14 cellular contexts compared by ENCODE assay signal in the genomic region with DNA sequence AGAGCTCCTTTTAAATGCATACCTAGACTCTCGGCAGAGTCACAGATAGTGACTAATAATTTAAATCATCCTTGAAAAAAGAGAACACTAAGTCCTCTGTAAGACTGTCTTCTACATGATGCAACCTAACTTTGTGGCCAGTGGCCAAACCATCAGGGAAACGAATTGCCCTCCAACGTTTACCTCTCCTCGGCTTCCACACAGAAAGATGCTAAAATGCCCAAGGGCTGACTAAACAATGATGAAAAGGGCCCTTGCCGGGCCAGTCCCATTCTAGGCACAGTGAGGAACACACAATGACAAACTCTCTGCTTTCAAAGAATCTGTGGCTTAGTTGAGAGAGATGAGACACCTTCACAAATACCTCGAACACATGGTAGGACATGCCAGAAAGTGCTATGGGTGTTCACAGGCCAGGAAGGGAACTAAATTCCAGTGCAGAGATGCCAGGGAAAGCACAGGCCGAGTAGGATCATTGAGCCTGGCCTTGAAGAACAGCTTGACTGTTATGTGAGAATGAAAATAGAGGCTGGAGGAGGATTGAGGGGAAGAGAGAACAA. TPM values are rescaled to one million over a fixed set of nuclear protein-coding genes. Genes with fewer than 3 reads are reported as not detected.
A peak's percentile ranks its signal among the peaks of the same experiment; 100 is the strongest.
DNase-seq lines count a peak whose midpoint lies in the region; ATAC-seq and TF ChIP-seq lines count a peak whose summit lies in the region.
"Had no signal": no experiment of that assay in that cellular context is flagged by ENCODE, and none has a peak within 500 bp of the region (broad histone marks: within the 10 kb centered on the region; RNA-seq: fewer than 3 reads in every experiment).

No MANE protein-coding gene starts in this region.

- peaks cover 2 to 6% of the 10 kb centered on the region in 2 donors for H3K4me1 ChIP-seq in left lung
- H3K4me1 ChIP-seq: right atrium auricular region had no signal

- no peaks in the 10 kb centered on the region for H3K27me3 ChIP-seq in left lung
- H3K27me3 ChIP-seq: right atrium auricular region had no signal

- H3K4me3 ChIP-seq in cardiac fibroblast (replicated peaks in 1 of 2; ENCODE audit: low read depth in 2 of 2, low read length in 2 of 2) (no peak overlapping the region), left lung (no peak overlapping the region)
- H3K4me3 ChIP-seq: lung, right atrium auricular region had no signal

- H3K27ac ChIP-seq in left lung: peak overlapping the region; percentile 50 to 66
- H3K27ac ChIP-seq: right atrium auricular region had no signal

- no peaks in the 10 kb centered on the region for H3K9me3 ChIP-seq in left lung
- H3K9me3 ChIP-seq: right atrium auricular region had no signal

- H3K27me3 Mint-ChIP-seq in T-helper 2 cell treated with Interferon-gamma antibody and Interleukin-4, amounts not matched to agents 5 μg/mL and 100 μg/mL, for 36 hours (ENCODE audit: low read depth): no peaks in the 10 kb centered on the region
- H3K27me3 Mint-ChIP-seq: activated CD4-positive, alpha-beta memory T cell treated with anti-CD3 and anti-CD28 coated beads, Interleukin-2, amount 10 ng/mL, durations not matched to agents 7 days and 5 days; activated naive CD8-positive, alpha-beta T cell treated with anti-CD3 and anti-CD28 coated beads, Interleukin-2, amount 50 U/mL, for 24 hours; CD4-positive, CD25-positive, alpha-beta regulatory T cell had no signal

- H3K9me3 Mint-ChIP-seq in T-helper 2 cell treated with Interferon-gamma antibody and Interleukin-4, amounts not matched to agents 5 μg/mL and 100 μg/mL, for 36 hours: no peaks in the 10 kb centered on the region
- H3K9me3 Mint-ChIP-seq: activated CD4-positive, alpha-beta memory T cell treated with anti-CD3 and anti-CD28 coated beads, Interleukin-2, amount 10 ng/mL, durations not matched to agents 7 days and 5 days; activated naive CD8-positive, alpha-beta T cell treated with anti-CD3 and anti-CD28 coated beads, Interleukin-2, amount 50 U/mL, for 24 hours; CD4-positive, CD25-positive, alpha-beta regulatory T cell had no signal

- H3K4me1 Mint-ChIP-seq in T-helper 2 cell treated with Interferon-gamma antibody and Interleukin-4, amounts not matched to agents 5 μg/mL and 100 μg/mL, for 36 hours (ENCODE audit: low read depth): peaks cover 3% of the 10 kb centered on the region
- H3K4me1 Mint-ChIP-seq: CD4-positive, CD25-positive, alpha-beta regulatory T cell had no signal

- intact Hi-C loops in left lung (cut with DNase I): no loop called here

- no peak overlapping the region for H3K27ac Mint-ChIP-seq in T-helper 2 cell treated with Interferon-gamma antibody and Interleukin-4, amounts not matched to agents 5 μg/mL and 100 μg/mL, for 36 hours
- H3K27ac Mint-ChIP-seq: activated CD4-positive, alpha-beta memory T cell treated with anti-CD3 and anti-CD28 coated beads, Interleukin-2, amount 10 ng/mL, durations not matched to agents 7 days and 5 days; activated naive CD8-positive, alpha-beta T cell treated with anti-CD3 and anti-CD28 coated beads, Interleukin-2, amount 50 U/mL, for 24 hours had no signal

- H3K36me3 Mint-ChIP-seq in T-helper 2 cell treated with Interferon-gamma antibody and Interleukin-4, amounts not matched to agents 5 μg/mL and 100 μg/mL, for 36 hours (ENCODE audit: low read depth): peaks cover 45% of the 10 kb centered on the region

- TF ChIP-seq CTCF in cardiac fibroblast (IDR thresholded peaks at IDR 0.05; ENCODE audit: low read depth, low read length): no peak
- TF ChIP-seq CTCF in left lung (IDR thresholded peaks at IDR 0.05): no peak

- H3K36me3 ChIP-seq in left lung: peaks cover 9 to 78% of the 10 kb centered on the region in 2 donors

- H3K4me3 Mint-ChIP-seq in T-helper 2 cell treated with Interferon-gamma antibody and Interleukin-4, amounts not matched to agents 5 μg/mL and 100 μg/mL, for 36 hours: no peak overlapping the region
- H3K4me3 Mint-ChIP-seq: activated CD4-positive, alpha-beta memory T cell treated with anti-CD3 and anti-CD28 coated beads, Interleukin-2, amount 10 ng/mL, durations not matched to agents 7 days and 5 days; activated naive CD8-positive, alpha-beta T cell treated with anti-CD3 and anti-CD28 coated beads, Interleukin-2, amount 50 U/mL, for 24 hours; CD4-positive, CD25-positive, alpha-beta regulatory T cell had no signal

- ATAC-seq in left lung (peak; percentile 78), HG03108 (IDR thresholded peaks at IDR 0.05; ENCODE audit: unreplicated experiment) (no peak)
- ATAC-seq: activated naive CD8-positive, alpha-beta T cell treated with anti-CD3 and anti-CD28 coated beads, Interleukin-2, amount 50 U/mL, for 24 hours had no signal

- DNase-seq in AG08395 (ENCODE audit: low spot score) (peak; percentile 67), HT1080 (ENCODE audit: low read depth) (peak; percentile 95), cardiac fibroblast (ENCODE audit: low read depth in 2 of 2) (peak; percentile 71 to 95), left lung (no peak), NCI-H146 (lab: John Stamatoyannopoulos, UW) (no peak)
- no peak for DNase-seq in activated effector memory CD4-positive, alpha-beta T cell treated with Interleukin-2 at 50 U/mL for 16 hours
- DNase-seq in T-helper 2 cell treated with Interferon-gamma antibody and Interleukin-4, amounts not matched to agents 5 μg/mL and 100 μg/mL, for 36 hours (ENCODE audit: low spot score): no peak
- DNase-seq: activated CD4-positive, alpha-beta memory T cell treated with anti-CD3 and anti-CD28 coated beads, Interleukin-2, amount 10 ng/mL, durations not matched to agents 7 days and 5 days; activated naive CD8-positive, alpha-beta T cell treated with anti-CD3 and anti-CD28 coated beads, Interleukin-2, amount 50 U/mL, for 24 hours; CD4-positive, CD25-positive, alpha-beta regulatory T cell; NCI-H446 had no signal

RNA-seq across cellular contexts. Expression of a gene that starts 35.3 kb away (rescaled TPM):
- total RNA-seq in HT1080 (2014; rRNA removed; shearing (Covaris generic)): 0.32 and 0.33 TPM in 2 replicates
- 0.10 and 0.12 TPM in 2 replicates for polyA plus RNA-seq in HT1080 (2015; cell fraction: cytosol; rRNA removed)
- 1.2 and 1.6 TPM in 2 replicates for polyA plus RNA-seq in HT1080 (2015; cell fraction: nucleus; rRNA removed)
- total RNA-seq in left lung: 10 to 100 TPM; 12.3 to 13.8 TPM

RNA-seq across cellular contexts. Expression of a gene that starts 48.8 kb away (rescaled TPM):
- total RNA-seq in HT1080 (2014; rRNA removed; shearing (Covaris generic)): 14.0 and 14.2 TPM in 2 replicates
- polyA plus RNA-seq in HT1080 (2015; cell fraction: cytosol; rRNA removed): 10.1 and 11.2 TPM in 2 replicates
- polyA plus RNA-seq in HT1080 (2015; cell fraction: nucleus; rRNA removed): 27.9 TPM in 2 replicates
- total RNA-seq in left lung: 10 to 100 TPM; 15.8 to 18.6 TPM

RNA-seq across cellular contexts. Expression of a gene that starts 49.2 kb away (rescaled TPM):
- total RNA-seq in HT1080 (2014; rRNA removed; shearing (Covaris generic)): 108 and 116 TPM in 2 replicates
- polyA plus RNA-seq in HT1080 (2015; cell fraction: cytosol; rRNA removed): 221 and 347 TPM in 2 replicates
- 74.1 and 97.9 TPM in 2 replicates for polyA plus RNA-seq in HT1080 (2015; cell fraction: nucleus; rRNA removed)
- total RNA-seq in left lung: 100 to 1,000 TPM in 1 of 2 donors, 10 to 100 TPM in 1; 93.1 to 102 TPM

RNA-seq across cellular contexts. Expression of a gene that starts 59.7 kb away (rescaled TPM):
- 37.8 and 48.5 TPM in 2 replicates for total RNA-seq in HT1080 (2014; rRNA removed; shearing (Covaris generic))
- polyA plus RNA-seq in HT1080 (2015; cell fraction: cytosol; rRNA removed): 13.9 and 16.0 TPM in 2 replicates
- 14.5 and 18.6 TPM in 2 replicates for polyA plus RNA-seq in HT1080 (2015; cell fraction: nucleus; rRNA removed)
- 10 to 100 TPM; 19.1 to 26.8 TPM for total RNA-seq in left lung

RNA-seq across cellular contexts. Expression of a gene that starts 59.9 kb away (rescaled TPM):
- 0.23 and 0.31 TPM in 2 replicates for total RNA-seq in HT1080 (2014; rRNA removed; shearing (Covaris generic))
- 4.0 and 5.4 TPM in 2 replicates for polyA plus RNA-seq in HT1080 (2015; cell fraction: cytosol; rRNA removed)
- 1.6 and 2.2 TPM in 2 replicates for polyA plus RNA-seq in HT1080 (2015; cell fraction: nucleus; rRNA removed)
- total RNA-seq in left lung: 1 to 10 TPM; 1.3 to 2.2 TPM

Comparison
In these comparisons a context has a peak if more than half of its experiments do, and no peak if none do; other contexts are left out.
1. DNase-seq: peak in AG08395 (single experiment), HT1080 (single experiment) and cardiac fibroblast (2 of 2); none in left lung (0 of 2), NCI-H146 (single experiment), activated effector memory CD4-positive, alpha-beta T cell treated with Interleukin-2 at 50 U/mL for 16 hours (single experiment) and T-helper 2 cell treated with Interferon-gamma antibody and Interleukin-4, amounts not matched to agents 5 μg/mL and 100 μg/mL, for 36 hours (single experiment).